Comparison of ENCODE assay signal across 9 cellular contexts in the genomic region with DNA sequence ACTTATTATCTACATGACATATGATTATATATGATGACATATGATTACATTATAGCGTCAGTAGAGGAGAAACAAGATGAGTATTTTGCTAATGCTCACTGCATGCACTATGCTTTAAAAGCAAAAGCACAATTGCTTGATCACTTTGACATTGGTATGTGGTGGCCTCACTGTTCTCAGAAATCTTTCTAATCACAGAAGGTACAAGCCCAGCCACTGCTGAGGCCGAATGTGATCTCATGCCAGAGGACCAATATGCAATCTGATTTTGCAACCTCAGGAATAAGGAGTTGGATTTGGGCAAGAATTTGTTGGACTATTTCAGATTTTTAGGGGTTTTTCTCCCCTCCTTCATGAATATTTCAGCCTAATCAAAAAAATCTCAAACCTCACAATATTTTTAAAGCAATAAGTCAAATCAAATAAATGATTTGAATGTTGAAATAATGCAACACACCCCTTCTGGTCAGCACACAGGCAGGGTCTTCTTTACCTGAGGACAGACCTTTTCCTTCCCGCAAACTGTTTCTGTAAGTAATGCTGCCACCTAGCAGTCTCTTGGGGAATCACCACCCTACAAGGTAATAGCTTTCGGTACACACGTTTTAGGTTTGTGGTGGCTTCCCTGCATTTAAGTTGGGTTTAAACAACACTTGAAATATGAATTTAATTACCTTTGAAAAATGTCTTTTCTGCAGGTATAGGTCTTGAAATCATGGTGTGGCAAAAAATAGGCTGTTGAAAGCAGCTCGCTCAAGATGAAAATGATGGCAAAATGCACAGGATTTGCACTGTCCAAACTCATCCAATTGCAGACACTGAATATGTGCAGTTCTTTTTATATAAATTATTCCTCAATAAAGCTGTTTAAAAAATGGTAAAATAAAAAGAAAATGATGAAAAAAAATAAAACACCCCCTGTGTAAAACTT. TPM values are rescaled to one million over a fixed set of nuclear protein-coding genes. Genes with fewer than 3 reads are reported as not detected.
DNase-seq lines count a peak whose midpoint lies in the region; ATAC-seq and TF ChIP-seq lines count a peak whose summit lies in the region.
"Had no signal": no experiment of that assay in that cellular context is flagged by ENCODE, and none has a peak within 500 bp of the region (broad histone marks: within the 10 kb centered on the region; RNA-seq: fewer than 3 reads in every experiment).

No MANE protein-coding gene starts in this region.

- H3K27me3 Mint-ChIP-seq in activated T-helper 1 cell treated with anti-CD3 and anti-CD28 coated beads, Interleukin-12 subunit alpha, Interleukin-12 subunit beta, Interleukin-2, Interleukin-4 antibody, amounts not matched to agents 30 ng/mL and 10 ng/mL and 1 ng/mL, durations not matched to agents 14 hours and 24 hours and 36 hours (ENCODE audit: insufficient read depth) = peaks cover 7% of the 10 kb centered on the region

- no peak for TF ChIP-seq POLR2A in gastrocnemius medialis (IDR thresholded peaks at IDR 0.05)

- H4K20me1 ChIP-seq in Karpas-422 (ENCODE audit: insufficient read depth, low read depth, low read length) = no peaks in the 10 kb centered on the region

- peak; percentile 14 for DNase-seq in CMK (ENCODE audit: low read depth)
- peak; percentile 36 for DNase-seq in GM13976 (ENCODE audit: low spot score)
- peak; percentile 57 for DNase-seq in Karpas-422
- peak; percentile 34 for DNase-seq in fibroblast of villous mesenchyme (ENCODE audit: low read depth)
- DNase-seq in gastrocnemius medialis = no peak
- no peak for DNase-seq in activated T-helper 1 cell treated with anti-CD3 and anti-CD28 coated beads, Interleukin-12 subunit alpha, Interleukin-12 subunit beta, Interleukin-2, Interleukin-4 antibody, amounts not matched to agents 30 ng/mL and 10 ng/mL and 1 ng/mL, durations not matched to agents 14 hours and 24 hours and 36 hours (ENCODE audit: low spot score)
- no peak for DNase-seq in posterior cingulate gyrus

- peaks cover 1% of the 10 kb centered on the region for H3K36me3 Mint-ChIP-seq in activated T-helper 1 cell treated with anti-CD3 and anti-CD28 coated beads, Interleukin-12 subunit alpha, Interleukin-12 subunit beta, Interleukin-2, Interleukin-4 antibody, amounts not matched to agents 30 ng/mL and 10 ng/mL and 1 ng/mL, durations not matched to agents 14 hours and 24 hours and 36 hours (ENCODE audit: low read depth)
- H3K36me3 Mint-ChIP-seq: T-cell had no signal

- H3K4me3 ChIP-seq in Karpas-422 (ENCODE audit: low read length) (no peak overlapping the region), fibroblast of villous mesenchyme (ENCODE audit: low read depth, low read length) (no peak overlapping the region), gastrocnemius medialis (no peak overlapping the region)

- TF ChIP-seq CTCF in GM13976 (IDR thresholded peaks at IDR 0.05; ENCODE audit: borderline replicate concordance, control extremely low read depth, extremely low read depth, insufficient read depth, missing control alignments) = peak; percentile 72
- peak; percentile 97 for TF ChIP-seq CTCF in VCaP (conservative IDR thresholded peaks at IDR 0.05)
- peak; percentile 89 for TF ChIP-seq CTCF in fibroblast of villous mesenchyme (IDR thresholded peaks at IDR 0.05; ENCODE audit: insufficient read depth, low read depth, low read length)
- peak in 4 of 5 experiments; percentile 37 to 73 (median 52) for TF ChIP-seq CTCF in gastrocnemius medialis (IDR thresholded peaks at IDR 0.05 in 4 of 5, conservative IDR thresholded peaks at IDR 0.05 in 1 of 5)

- no peak overlapping the region for H3K4me3 Mint-ChIP-seq in activated T-helper 1 cell treated with anti-CD3 and anti-CD28 coated beads, Interleukin-12 subunit alpha, Interleukin-12 subunit beta, Interleukin-2, Interleukin-4 antibody, amounts not matched to agents 30 ng/mL and 10 ng/mL and 1 ng/mL, durations not matched to agents 14 hours and 24 hours and 36 hours
- H3K4me3 Mint-ChIP-seq: T-cell had no signal

- H3K4me1 Mint-ChIP-seq in activated T-helper 1 cell treated with anti-CD3 and anti-CD28 coated beads, Interleukin-12 subunit alpha, Interleukin-12 subunit beta, Interleukin-2, Interleukin-4 antibody, amounts not matched to agents 30 ng/mL and 10 ng/mL and 1 ng/mL, durations not matched to agents 14 hours and 24 hours and 36 hours (ENCODE audit: low read depth) = peaks cover 33% of the 10 kb centered on the region

- H3K9ac ChIP-seq in Karpas-422 (ENCODE audit: low read length) = no peak overlapping the region

- no peaks in the 10 kb centered on the region for H3K9me2 ChIP-seq in Karpas-422 (replicated peaks; ENCODE audit: insufficient read depth, low read length)

- H3K79me2 ChIP-seq in Karpas-422 (ENCODE audit: low read length) = no peaks in the 10 kb centered on the region

- intact Hi-C loops in gastrocnemius medialis (cut with DNase I; ENCODE audit: low total_unique reads) = loop anchor here (2.0 kb wide), 1 partner anchor 216 kb away; no protein-coding TSS in a partner anchor
- intact Hi-C loops in activated T-helper 1 cell treated with anti-CD3 and anti-CD28 coated beads, Interleukin-12 subunit alpha, Interleukin-12 subunit beta, Interleukin-2, Interleukin-4 antibody, amounts not matched to agents 30 ng/mL and 10 ng/mL and 1 ng/mL, durations not matched to agents 14 hours and 24 hours and 36 hours (cut with micrococcal nuclease) = loop anchor here (1.0 to 5.0 kb wide), 7 partner anchors 14 to 233 kb away; no protein-coding TSS in a partner anchor
- intact Hi-C loops in posterior cingulate gyrus (cut with DNase I) = loop anchor here (5.0 kb wide), 1 partner anchor 218 kb away; no protein-coding TSS in a partner anchor

- H3K9me3 Mint-ChIP-seq in activated T-helper 1 cell treated with anti-CD3 and anti-CD28 coated beads, Interleukin-12 subunit alpha, Interleukin-12 subunit beta, Interleukin-2, Interleukin-4 antibody, amounts not matched to agents 30 ng/mL and 10 ng/mL and 1 ng/mL, durations not matched to agents 14 hours and 24 hours and 36 hours = peaks cover 1% of the 10 kb centered on the region
- H3K9me3 Mint-ChIP-seq: T-cell had no signal

- H3K27ac ChIP-seq in Karpas-422 (ENCODE audit: low read length) (no peak overlapping the region), VCaP (no peak overlapping the region), gastrocnemius medialis (no peak overlapping the region)

- no peak overlapping the region for H2AFZ ChIP-seq in Karpas-422 (ENCODE audit: low read length)

- in situ Hi-C loops in GM13976 (cut with MboI; ENCODE audit: low sequenced_read_pairs, unreplicated experiment) (loop anchor here (10.0 kb wide), 1 partner anchor 146 kb away; no protein-coding TSS in a partner anchor), gastrocnemius medialis (cut with MboI; ENCODE audit: low sequenced_read_pairs in 4 of 4) (loop anchor here in 2 of 4 donors (10.0 kb wide), 2 partner anchors 206 to 216 kb away; no protein-coding TSS in a partner anchor)

- no peaks in the 10 kb centered on the region for H3K36me3 ChIP-seq in Karpas-422 (ENCODE audit: insufficient read depth, low read length)
- no peaks in the 10 kb centered on the region for H3K36me3 ChIP-seq in gastrocnemius medialis

- H3K27me3 ChIP-seq in Karpas-422 (ENCODE audit: low read length) (no peaks in the 10 kb centered on the region), gastrocnemius medialis (no peaks in the 10 kb centered on the region)

- H3K4me1 ChIP-seq in Karpas-422 (ENCODE audit: low read length) (no peaks in the 10 kb centered on the region), gastrocnemius medialis (no peaks in the 10 kb centered on the region)

- no peak overlapping the region for H3K27ac Mint-ChIP-seq in activated T-helper 1 cell treated with anti-CD3 and anti-CD28 coated beads, Interleukin-12 subunit alpha, Interleukin-12 subunit beta, Interleukin-2, Interleukin-4 antibody, amounts not matched to agents 30 ng/mL and 10 ng/mL and 1 ng/mL, durations not matched to agents 14 hours and 24 hours and 36 hours
- H3K27ac Mint-ChIP-seq: T-cell had no signal

- H3K9me3 ChIP-seq in Karpas-422 (ENCODE audit: low read length) = no peaks in the 10 kb centered on the region
- no peaks in the 10 kb centered on the region for H3K9me3 ChIP-seq in gastrocnemius medialis

- no peak for ATAC-seq in gastrocnemius medialis

- no peak overlapping the region for H3K4me2 ChIP-seq in Karpas-422 (ENCODE audit: low read depth, low read length, poor library complexity, severe bottlenecking)

RNA-seq across cellular contexts. Expression of a gene that starts 4.8 kb away (rescaled TPM):
- not detected in 2 replicates for total RNA-seq in Karpas-422 (2014; rRNA removed; shearing (Covaris generic); ENCODE audit: low replicate concordance)
- under 0.01 TPM in 1 of 2 replicates, not detected in the other for total RNA-seq in fibroblast of villous mesenchyme
- not detected for total RNA-seq in gastrocnemius medialis
- 6.8 and 7.9 TPM in 2 replicates for total RNA-seq in activated T-helper 1 cell treated with anti-CD3 and anti-CD28 coated beads, Interleukin-12 subunit alpha, Interleukin-12 subunit beta, Interleukin-2, Interleukin-4 antibody, amounts not matched to agents 30 ng/mL and 10 ng/mL and 1 ng/mL, durations not matched to agents 14 hours and 24 hours and 36 hours

Comparison
In these comparisons a context has a peak if more than half of its experiments do, and no peak if none do; other contexts are left out.
1. DNase-seq: peak in CMK (single experiment), GM13976 (single experiment), Karpas-422 (single experiment) and fibroblast of villous mesenchyme (single experiment); none in gastrocnemius medialis (0 of 2), activated T-helper 1 cell treated with anti-CD3 and anti-CD28 coated beads, Interleukin-12 subunit alpha, Interleukin-12 subunit beta, Interleukin-2, Interleukin-4 antibody, amounts not matched to agents 30 ng/mL and 10 ng/mL and 1 ng/mL, durations not matched to agents 14 hours and 24 hours and 36 hours (single experiment) and posterior cingulate gyrus (0 of 10).
2. Peak in every context shown above with its lines, with median percentiles within 50 percentile points of each other: CTCF ChIP-seq.